In genomic region chr11:122814401-122814800, GRCh38 we compare ENCODE assay signal across 15 cellular contexts. TPM values are rescaled to one million over a fixed set of nuclear protein-coding genes. Genes with fewer than 3 reads are reported as not detected.
A peak's percentile ranks its signal among the peaks of the same experiment; 100 is the strongest.
DNase-seq lines count a peak whose midpoint lies in the region; ATAC-seq and TF ChIP-seq lines count a peak whose summit lies in the region.
"Had no signal": no experiment of that assay in that cellular context is flagged by ENCODE, and none has a peak within 500 bp of the region (broad histone marks: within the 10 kb centered on the region; RNA-seq: fewer than 3 reads in every experiment).

No MANE protein-coding gene starts in this region.

- in situ Hi-C loops in SK-MEL-5 (cut with HindIII; ENCODE audit: low pct_unique_long_range_greater_than_20kb, low sequenced_read_pairs), result no loop called here

- CTCF ChIA-PET in AG04450 (lab: Charles Lee) (interaction anchor here (0.8 to 3.9 kb wide), 3 partner anchors 13 to 186 kb away, joined by 4 to 15 read pairs (median 6); no protein-coding TSS in a partner anchor), GM10248 (lab: Yijun Ruan, JAX) (interaction anchor here (0.8 to 5.2 kb wide), 14 partner anchors 9 to 240 kb away, joined by 3 to 38 read pairs (median 5); no protein-coding TSS in a partner anchor)

- no peak for DNase-seq in AG04450 (ENCODE audit: low read depth, low spot score)
- no peak for DNase-seq in GM10248 (ENCODE audit: extremely low spot score)
- DNase-seq in SK-MEL-5 (ENCODE audit: low read depth, low spot score), result peak; percentile 45
- DNase-seq in fibroblast of pulmonary artery (ENCODE audit: low read depth), result no peak
- DNase-seq in superior temporal gyrus (ENCODE audit: extremely low spot score), result no peak
- no peak for DNase-seq in HCEC 1CT
- DNase-seq: activated CD4-positive, alpha-beta T cell treated with anti-CD3 and anti-CD28 coated beads, Interleukin-2, amount 50 U/mL, for 4 hours; activated naive CD4-positive, alpha-beta T cell; left cardiac atrium; nephron progenitor cell had no signal

- H3K4me3 ChIP-seq in AG04450 (ENCODE audit: low read depth, low read length), result no peak overlapping the region
- H3K4me3 ChIP-seq in fibroblast of pulmonary artery (replicated peaks; ENCODE audit: low read depth, low read length), result no peak overlapping the region
- H3K4me3 ChIP-seq: coronary artery, SJCRH30 had no signal

- TF ChIP-seq CTCF in AG04450 (IDR thresholded peaks at IDR 0.05; ENCODE audit: low read depth, low read length), result peak; percentile 17; the same call in 1 of the 2 replicates
- TF ChIP-seq CTCF in GM10248 (IDR thresholded peaks at IDR 0.05; ENCODE audit: control extremely low read depth, extremely low read depth, low read depth, missing control alignments), result peak; percentile 34
- peak; percentile 18 for TF ChIP-seq CTCF in fibroblast of pulmonary artery (IDR thresholded peaks at IDR 0.05; ENCODE audit: low read length, missing control alignments)

- H3K27me3 ChIP-seq in AG04450 (ENCODE audit: control insufficient read depth, insufficient read depth, low read length), result no peaks in the 10 kb centered on the region
- H3K27me3 ChIP-seq: SJCRH30 had no signal

- peaks cover 2% of the 10 kb centered on the region; the same call in 1 of the 2 replicates for H3K9me3 ChIP-seq in AG04450 (ENCODE audit: control insufficient read depth, insufficient read depth, low read length)
- H3K9me3 ChIP-seq: SJCRH30 had no signal

- POLR2A ChIA-PET in AG04450 (lab: Yijun Ruan, JAX) (no interaction called here), GM10248 (lab: Yijun Ruan, JAX) (no interaction called here)

- ATAC-seq in GM21717 (IDR thresholded peaks at IDR 0.05; ENCODE audit: unreplicated experiment), result no peak
- no peak for ATAC-seq in GM19324 (IDR thresholded peaks at IDR 0.05; ENCODE audit: low FRiP score, unreplicated experiment)
- ATAC-seq: left cardiac atrium had no signal

- no peak overlapping the region for H3K27ac ChIP-seq in AG04450 (ENCODE audit: low read depth, low read length)
- H3K27ac ChIP-seq: coronary artery, SJCRH30 had no signal

RNA-seq across cellular contexts. Expression of gene CRTAM, which starts 23.9 kb away (rescaled TPM):
- polyA plus RNA-seq in AG04450 (2011; rRNA removed), result not detected in 2 replicates
- not detected in 2 replicates for polyA minus RNA-seq in AG04450 (2011; rRNA and poly(A)+ RNA removed)
- total RNA-seq in SK-MEL-5 (2014; rRNA removed; shearing (Covaris generic)), result 0.40 TPM in 1 of 2 replicates, not detected in the other
- polyA plus RNA-seq in SK-MEL-5 (2015; cell fraction: cytosol; rRNA removed), result 0.07 TPM in 1 of 2 replicates, not detected in the other
- not detected in 2 replicates for polyA plus RNA-seq in SK-MEL-5 (2015; cell fraction: nucleus; rRNA removed)
- total RNA-seq: NCI-H460, SJCRH30 had no signal
